ENCODE assay signal across 1 cellular context in the genomic region with DNA sequence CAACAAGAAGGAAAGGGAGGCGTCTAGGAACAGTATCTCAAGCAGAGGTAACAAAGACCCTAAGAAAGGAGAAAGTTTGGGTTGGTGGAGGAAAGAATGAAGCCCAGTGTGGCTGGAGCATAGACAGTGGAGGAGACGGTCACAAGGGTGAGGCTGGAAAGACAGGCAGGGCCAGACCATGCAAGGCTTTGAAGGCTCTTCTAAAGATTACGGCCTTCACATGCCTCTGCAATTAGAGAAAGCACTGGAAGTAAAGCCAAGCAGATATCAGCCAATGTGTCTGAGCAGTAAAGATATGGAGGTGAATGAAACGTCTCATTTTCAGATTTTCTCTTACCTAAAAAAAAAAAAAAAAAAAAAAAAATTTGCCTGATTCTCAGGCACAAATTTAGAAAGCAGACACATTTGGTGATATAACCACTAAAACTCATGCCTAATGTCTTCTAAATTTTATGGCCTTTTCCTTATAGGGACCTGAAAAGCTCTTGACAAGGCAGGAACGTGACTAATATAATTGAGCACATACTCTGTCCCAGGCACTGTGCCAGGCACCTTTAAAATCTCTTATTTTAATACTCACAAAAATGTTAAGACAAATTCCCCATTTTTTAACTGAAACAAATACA.
A peak's percentile ranks its signal among the peaks of the same experiment; 100 is the strongest.
TF ChIP-seq lines count a peak whose summit lies in the region.

No MANE protein-coding gene starts in this region.

TF ChIP-seq in HEK293, 187 proteins besides CTCF, POLR2A, EP300 and RAD21 (continued from another document):
- TF ChIP-seq, protein P1, sequence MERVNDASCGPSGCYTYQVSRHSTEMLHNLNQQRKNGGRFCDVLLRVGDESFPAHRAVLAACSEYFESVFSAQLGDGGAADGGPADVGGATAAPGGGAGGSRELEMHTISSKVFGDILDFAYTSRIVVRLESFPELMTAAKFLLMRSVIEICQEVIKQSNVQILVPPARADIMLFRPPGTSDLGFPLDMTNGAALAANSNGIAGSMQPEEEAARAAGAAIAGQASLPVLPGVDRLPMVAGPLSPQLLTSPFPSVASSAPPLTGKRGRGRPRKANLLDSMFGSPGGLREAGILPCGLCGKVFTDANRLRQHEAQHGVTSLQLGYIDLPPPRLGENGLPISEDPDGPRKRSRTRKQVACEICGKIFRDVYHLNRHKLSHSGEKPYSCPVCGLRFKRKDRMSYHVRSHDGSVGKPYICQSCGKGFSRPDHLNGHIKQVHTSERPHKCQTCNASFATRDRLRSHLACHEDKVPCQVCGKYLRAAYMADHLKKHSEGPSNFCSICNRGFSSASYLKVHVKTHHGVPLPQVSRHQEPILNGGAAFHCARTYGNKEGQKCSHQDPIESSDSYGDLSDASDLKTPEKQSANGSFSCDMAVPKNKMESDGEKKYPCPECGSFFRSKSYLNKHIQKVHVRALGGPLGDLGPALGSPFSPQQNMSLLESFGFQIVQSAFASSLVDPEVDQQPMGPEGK (tag by site-specific recombination; IDR thresholded peaks at IDR 0.05): no peak
- TF ChIP-seq ZNF341 (tag by site-specific recombination; IDR thresholded peaks at IDR 0.05; ENCODE audit: low read depth) (peak; percentile 29; the same call in 1 of the 2 replicates), ZNF664 (tag by site-specific recombination; IDR thresholded peaks at IDR 0.05) (peak; percentile 42; the same call in 1 of the 2 replicates), SALL2 (tag by site-specific recombination; IDR thresholded peaks at IDR 0.05; ENCODE audit: borderline replicate concordance) (no peak)
- TF ChIP-seq, protein P2, sequence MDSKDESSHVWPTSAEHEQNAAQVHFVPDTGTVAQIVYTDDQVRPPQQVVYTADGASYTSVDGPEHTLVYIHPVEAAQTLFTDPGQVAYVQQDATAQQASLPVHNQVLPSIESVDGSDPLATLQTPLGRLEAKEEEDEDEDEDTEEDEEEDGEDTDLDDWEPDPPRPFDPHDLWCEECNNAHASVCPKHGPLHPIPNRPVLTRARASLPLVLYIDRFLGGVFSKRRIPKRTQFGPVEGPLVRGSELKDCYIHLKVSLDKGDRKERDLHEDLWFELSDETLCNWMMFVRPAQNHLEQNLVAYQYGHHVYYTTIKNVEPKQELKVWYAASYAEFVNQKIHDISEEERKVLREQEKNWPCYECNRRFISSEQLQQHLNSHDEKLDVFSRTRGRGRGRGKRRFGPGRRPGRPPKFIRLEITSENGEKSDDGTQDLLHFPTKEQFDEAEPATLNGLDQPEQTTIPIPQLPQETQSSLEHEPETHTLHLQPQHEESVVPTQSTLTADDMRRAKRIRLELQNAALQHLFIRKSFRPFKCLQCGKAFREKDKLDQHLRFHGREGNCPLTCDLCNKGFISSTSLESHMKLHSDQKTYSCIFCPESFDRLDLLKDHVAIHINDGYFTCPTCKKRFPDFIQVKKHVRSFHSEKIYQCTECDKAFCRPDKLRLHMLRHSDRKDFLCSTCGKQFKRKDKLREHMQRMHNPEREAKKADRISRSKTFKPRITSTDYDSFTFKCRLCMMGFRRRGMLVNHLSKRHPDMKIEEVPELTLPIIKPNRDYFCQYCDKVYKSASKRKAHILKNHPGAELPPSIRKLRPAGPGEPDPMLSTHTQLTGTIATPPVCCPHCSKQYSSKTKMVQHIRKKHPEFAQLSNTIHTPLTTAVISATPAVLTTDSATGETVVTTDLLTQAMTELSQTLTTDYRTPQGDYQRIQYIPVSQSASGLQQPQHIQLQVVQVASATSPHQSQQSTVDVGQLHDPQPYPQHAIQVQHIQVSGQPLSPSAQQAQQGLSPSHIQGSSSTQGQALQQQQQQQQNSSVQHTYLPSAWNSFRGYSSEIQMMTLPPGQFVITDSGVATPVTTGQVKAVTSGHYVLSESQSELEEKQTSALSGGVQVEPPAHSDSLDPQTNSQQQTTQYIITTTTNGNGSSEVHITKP (tag by site-specific recombination; IDR thresholded peaks at IDR 0.05): no peak
- TF ChIP-seq, protein P3, sequence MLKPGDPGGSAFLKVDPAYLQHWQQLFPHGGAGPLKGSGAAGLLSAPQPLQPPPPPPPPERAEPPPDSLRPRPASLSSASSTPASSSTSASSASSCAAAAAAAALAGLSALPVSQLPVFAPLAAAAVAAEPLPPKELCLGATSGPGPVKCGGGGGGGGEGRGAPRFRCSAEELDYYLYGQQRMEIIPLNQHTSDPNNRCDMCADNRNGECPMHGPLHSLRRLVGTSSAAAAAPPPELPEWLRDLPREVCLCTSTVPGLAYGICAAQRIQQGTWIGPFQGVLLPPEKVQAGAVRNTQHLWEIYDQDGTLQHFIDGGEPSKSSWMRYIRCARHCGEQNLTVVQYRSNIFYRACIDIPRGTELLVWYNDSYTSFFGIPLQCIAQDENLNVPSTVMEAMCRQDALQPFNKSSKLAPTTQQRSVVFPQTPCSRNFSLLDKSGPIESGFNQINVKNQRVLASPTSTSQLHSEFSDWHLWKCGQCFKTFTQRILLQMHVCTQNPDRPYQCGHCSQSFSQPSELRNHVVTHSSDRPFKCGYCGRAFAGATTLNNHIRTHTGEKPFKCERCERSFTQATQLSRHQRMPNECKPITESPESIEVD (tag by site-specific recombination; IDR thresholded peaks at IDR 0.05): peak; percentile 76
